In the genomic region with DNA sequence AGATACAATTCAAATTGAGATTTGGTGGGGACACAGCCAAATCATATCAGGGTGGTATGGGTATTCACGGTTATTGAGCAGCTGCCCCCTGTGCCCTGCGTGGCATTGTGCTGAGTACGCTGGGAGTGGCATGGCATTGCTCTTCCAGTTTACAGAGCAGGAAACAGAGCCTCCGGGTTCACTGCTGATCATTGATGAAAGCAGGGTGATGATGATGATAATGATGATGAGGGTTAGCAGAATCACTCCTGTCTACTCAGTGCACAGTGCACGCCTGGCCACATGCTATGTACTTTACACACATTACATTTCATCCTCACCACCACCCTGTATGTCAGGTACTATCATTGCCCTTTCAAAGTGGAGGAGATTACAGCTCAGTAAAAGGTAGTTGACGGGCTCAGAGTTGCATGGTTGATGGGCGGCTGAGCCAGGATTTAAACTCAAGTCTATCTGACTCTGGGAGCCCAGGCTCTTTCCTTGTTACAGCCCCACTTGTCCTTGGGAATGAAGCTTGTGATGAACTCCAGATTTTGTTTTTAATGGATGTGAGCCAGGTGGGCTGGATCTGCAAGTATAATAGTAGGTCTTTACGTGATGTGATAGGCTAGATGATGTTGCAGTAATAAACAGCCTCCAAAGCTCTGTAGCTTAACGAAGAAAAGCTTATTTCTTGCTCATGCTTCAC, we compare ENCODE assay signal across 17 cellular contexts.
DNase-seq lines count a peak whose midpoint lies in the region; ATAC-seq and TF ChIP-seq lines count a peak whose summit lies in the region.
"Had no signal": no experiment of that assay in that cellular context is flagged by ENCODE, and none has a peak within 500 bp of the region (broad histone marks: within the 10 kb centered on the region; RNA-seq: fewer than 3 reads in every experiment).

No MANE protein-coding gene starts in this region.

- H3K4me1 ChIP-seq in breast epithelium (peaks cover 0 to 7% of the 10 kb centered on the region in 2 donors), mammary epithelial cell (ENCODE audit: insufficient read depth, low read length) (no peaks in the 10 kb centered on the region), neuronal stem cell (ENCODE audit: control insufficient read depth in 2 of 2, insufficient read depth in 1 of 2, low read depth in 1 of 2, low read length in 2 of 2) (peaks cover 14 to 17% of the 10 kb centered on the region in 2 donors), vagina (peaks cover 46% of the 10 kb centered on the region)
- H3K4me1 ChIP-seq: HAP-1 had no signal

- TF ChIP-seq POLR2A in breast epithelium (IDR thresholded peaks at IDR 0.05) (no peak), vagina (IDR thresholded peaks at IDR 0.05) (no peak)

- H3K36me3 ChIP-seq in breast epithelium (no peaks in the 10 kb centered on the region), mammary epithelial cell (ENCODE audit: insufficient read depth, low read length) (no peaks in the 10 kb centered on the region), neuronal stem cell (replicated peaks in 1 of 2; ENCODE audit: control insufficient read depth in 2 of 2, insufficient read depth in 2 of 2, low read length in 2 of 2) (no peaks in the 10 kb centered on the region), vagina (no peaks in the 10 kb centered on the region)
- H3K36me3 ChIP-seq: colonic mucosa, esophagus muscularis mucosa, HAP-1, neutrophil, spleen had no signal

- in situ Hi-C loops in mammary epithelial cell (cut with MboI; ENCODE audit: low sequenced_read_pairs in 2 of 2): no loop called here

- intact Hi-C loops in breast epithelium (cut with DNase I; ENCODE audit: low total_unique reads): no loop called here
- intact Hi-C loops in mammary epithelial cell (cut with micrococcal nuclease): no loop called here
- intact Hi-C loops in vagina (cut with DNase I): no loop called here

- no peak for ATAC-seq in HG03571 (IDR thresholded peaks at IDR 0.05; ENCODE audit: unreplicated experiment)

- no peaks in the 10 kb centered on the region for H3K36me3 Mint-ChIP-seq in glutamatergic neuron (ENCODE audit: unreplicated experiment)
- H3K36me3 Mint-ChIP-seq: activated CD4-positive, alpha-beta memory T cell treated with anti-CD3 and anti-CD28 coated beads for 36 hours had no signal

- no peak overlapping the region for H4K91ac ChIP-seq in neuronal stem cell (ENCODE audit: low read depth, low read length, poor library complexity)

- H3K4me2 ChIP-seq in mammary epithelial cell (ENCODE audit: insufficient read depth, low read depth, low read length): no peak overlapping the region
- H3K4me2 ChIP-seq in neuronal stem cell (ENCODE audit: insufficient read depth, low read length, poor library complexity, severe bottlenecking): no peak overlapping the region

- H3K4ac ChIP-seq in neuronal stem cell (ENCODE audit: low read length): no peak overlapping the region

- no peak overlapping the region for H2BK120ac ChIP-seq in neuronal stem cell (ENCODE audit: low read depth, low read length)

- H3K9me3 Mint-ChIP-seq in glutamatergic neuron (ENCODE audit: unreplicated experiment): peaks cover 2% of the 10 kb centered on the region
- H3K9me3 Mint-ChIP-seq: activated CD4-positive, alpha-beta memory T cell treated with anti-CD3 and anti-CD28 coated beads for 36 hours had no signal

- peak overlapping the region; percentile 7 for H2BK12ac ChIP-seq in neuronal stem cell (ENCODE audit: low read length)

- peak overlapping the region; percentile 19 for H4K8ac ChIP-seq in neuronal stem cell (ENCODE audit: low read depth, low read length)

- H3K27ac ChIP-seq in breast epithelium (peak overlapping the region; percentile 82 to 87), mammary epithelial cell (ENCODE audit: insufficient read depth, low read depth, low read length) (no peak overlapping the region), neuronal stem cell (replicated peaks; ENCODE audit: low read length) (no peak overlapping the region), vagina (peak overlapping the region; percentile 85)
- H3K27ac ChIP-seq: esophagus muscularis mucosa, neutrophil, spleen had no signal

- no peaks in the 10 kb centered on the region for H3K79me2 ChIP-seq in mammary epithelial cell (ENCODE audit: insufficient read depth, low read length)

- dilution Hi-C loops in mammary epithelial cell (cut with HindIII; ENCODE audit: low sequenced_read_pairs): no loop called here

- no peak overlapping the region for H3K9ac ChIP-seq in mammary epithelial cell (ENCODE audit: insufficient read depth, low read length)
- no peak overlapping the region for H3K9ac ChIP-seq in neuronal stem cell (ENCODE audit: low read depth, low read length, poor library complexity)

- no peak overlapping the region for H2BK15ac ChIP-seq in neuronal stem cell (ENCODE audit: low read length)

- TF ChIP-seq CTCF in breast epithelium (IDR thresholded peaks at IDR 0.05): no peak
- no peak for TF ChIP-seq CTCF in mammary epithelial cell (conservative IDR thresholded peaks at IDR 0.05 in 1 of 2, IDR thresholded peaks at IDR 0.05 in 1 of 2; ENCODE audit: extremely low read depth in 1 of 2, insufficient read depth in 1 of 2, low read depth in 1 of 2, low read length in 2 of 2)
- no peak for TF ChIP-seq CTCF in fibroblast of mammary gland (conservative IDR thresholded peaks at IDR 0.05; ENCODE audit: control insufficient read depth, insufficient read depth, low read depth, low read length)
- no peak for TF ChIP-seq CTCF in vagina (IDR thresholded peaks at IDR 0.05)
- no peak for TF ChIP-seq CTCF in glutamatergic neuron (IDR thresholded peaks at IDR 0.05; ENCODE audit: partially characterized antibody, unreplicated experiment)

- H4K20me1 ChIP-seq in mammary epithelial cell (ENCODE audit: insufficient read depth, low read length): no peaks in the 10 kb centered on the region

- no peak overlapping the region for H3K14ac ChIP-seq in neuronal stem cell (ENCODE audit: low read length)

- H3K27me3 ChIP-seq in breast epithelium (no peaks in the 10 kb centered on the region), mammary epithelial cell (ENCODE audit: insufficient read depth, low read length) (no peaks in the 10 kb centered on the region), neuronal stem cell (ENCODE audit: control insufficient read depth in 3 of 3, insufficient read depth in 3 of 3, low read depth in 1 of 3, low read length in 3 of 3) (no peaks in the 10 kb centered on the region), vagina (no peaks in the 10 kb centered on the region)
- H3K27me3 ChIP-seq: colonic mucosa, esophagus muscularis mucosa, neutrophil, spleen had no signal

- WGBS in mammary epithelial cell (ENCODE audit: low coverage, missing lambda C conversion rate): 92% methylated on average over 8 of the region's 9 CpGs
- no CpG with 5 or more reads among the region's 9 CpGs for WGBS in neuronal stem cell (ENCODE audit: extremely low coverage in 2 of 2, insufficient read length in 2 of 2, insufficient replicate concordance in 1 of 2), 2 donors

- H3K4me3 ChIP-seq in breast epithelium: no peak overlapping the region
- H3K4me3 ChIP-seq in mammary epithelial cell (replicated peaks in 1 of 3; ENCODE audit: insufficient read depth in 1 of 3, low read depth in 2 of 3, low read length in 3 of 3): no peak overlapping the region
- no peak overlapping the region for H3K4me3 ChIP-seq in fibroblast of mammary gland (ENCODE audit: control insufficient read depth, low read depth, low read length)
- H3K4me3 ChIP-seq in neuronal stem cell (ENCODE audit: low read length in 2 of 2): no peak overlapping the region
- H3K4me3 ChIP-seq in vagina: no peak overlapping the region
- H3K4me3 ChIP-seq: colonic mucosa, esophagus muscularis mucosa, HAP-1, lung, spleen had no signal

- no peak overlapping the region for H3K27ac Mint-ChIP-seq in glutamatergic neuron (ENCODE audit: unreplicated experiment)
- H3K27ac Mint-ChIP-seq: activated CD4-positive, alpha-beta memory T cell treated with anti-CD3 and anti-CD28 coated beads for 36 hours had no signal

- H2AFZ ChIP-seq in mammary epithelial cell (ENCODE audit: low read depth, low read length) (no peak overlapping the region), neuronal stem cell (ENCODE audit: low read length) (no peak overlapping the region)

- no peak overlapping the region for H2BK5ac ChIP-seq in neuronal stem cell (ENCODE audit: low read length)

- H3K4me3 Mint-ChIP-seq in glutamatergic neuron (ENCODE audit: unreplicated experiment): no peak overlapping the region
- H3K4me3 Mint-ChIP-seq: activated CD4-positive, alpha-beta memory T cell treated with anti-CD3 and anti-CD28 coated beads for 36 hours had no signal

- no TSS peak for BruUV-seq in mammary epithelial cell (replicated peaks; lab: Mats Ljungman, UMichigan)

- peaks cover 6% of the 10 kb centered on the region for H3K4me1 Mint-ChIP-seq in glutamatergic neuron (ENCODE audit: low read depth, unreplicated experiment)

- CTCF ChIA-PET in mammary epithelial cell (lab: Charles Lee; ENCODE audit: low non-redundant PET): no interaction called here

- no peaks in the 10 kb centered on the region for H3K79me1 ChIP-seq in neuronal stem cell (ENCODE audit: low read depth, low read length)

- H3K23ac ChIP-seq in neuronal stem cell (ENCODE audit: low read depth, low read length, poor library complexity): no peak overlapping the region

- no peak overlapping the region for H3K18ac ChIP-seq in neuronal stem cell (ENCODE audit: low read length)

- peaks cover 2% of the 10 kb centered on the region for H3K27me3 Mint-ChIP-seq in glutamatergic neuron (ENCODE audit: unreplicated experiment)
- H3K27me3 Mint-ChIP-seq: activated CD4-positive, alpha-beta memory T cell treated with anti-CD3 and anti-CD28 coated beads for 36 hours had no signal

- peak overlapping the region; percentile 59 for H2AK5ac ChIP-seq in neuronal stem cell (ENCODE audit: low read depth, low read length)

- H3K9me3 ChIP-seq in breast epithelium (no peaks in the 10 kb centered on the region), mammary epithelial cell (replicated peaks; ENCODE audit: insufficient read depth, low read length) (no peaks in the 10 kb centered on the region), neuronal stem cell (replicated peaks in 1 of 2; ENCODE audit: control insufficient read depth in 2 of 2, insufficient read depth in 1 of 2, low read depth in 1 of 2, low read length in 2 of 2) (peaks cover 0 to 1% of the 10 kb centered on the region in 2 donors), vagina (no peaks in the 10 kb centered on the region)
- H3K9me3 ChIP-seq: colonic mucosa, esophagus muscularis mucosa, HAP-1, neutrophil, spleen had no signal

- no peak for DNase-seq in breast epithelium (ENCODE audit: low spot score in 2 of 2)
- DNase-seq in mammary epithelial cell: no peak
- peak; percentile 25 for DNase-seq in fibroblast of mammary gland (ENCODE audit: low read depth)
- DNase-seq in neuronal stem cell (ENCODE audit: low spot score): no peak
- no peak for DNase-seq in vagina (ENCODE audit: extremely low spot score in 2 of 2)
- DNase-seq in DMS 273 (lab: John Stamatoyannopoulos, UW; ENCODE audit: unreplicated experiment): no peak
- no peak for DNase-seq in glutamatergic neuron
- DNase-seq: ACHN; activated CD4-positive, alpha-beta memory T cell treated with anti-CD3 and anti-CD28 coated beads for 36 hours; colonic mucosa; NCI-H226; spleen had no signal

Comparison
In these comparisons a context has a peak if more than half of its experiments do, and no peak if none do; other contexts are left out.
1. H3K27ac ChIP-seq: peak in breast epithelium (2 of 2) and vagina (single experiment); none in mammary epithelial cell (single experiment) and neuronal stem cell (single experiment).